In genomic region chr11:68843703-68844312, GRCh38 we compare ENCODE assay signal across 1 cellular context.
TF ChIP-seq lines count a peak whose summit lies in the region.

No MANE protein-coding gene starts in this region.

TF ChIP-seq in GM12878, 131 proteins besides CTCF, POLR2A, EP300 and RAD21 (continued from another document):
- TF ChIP-seq, protein P1, sequence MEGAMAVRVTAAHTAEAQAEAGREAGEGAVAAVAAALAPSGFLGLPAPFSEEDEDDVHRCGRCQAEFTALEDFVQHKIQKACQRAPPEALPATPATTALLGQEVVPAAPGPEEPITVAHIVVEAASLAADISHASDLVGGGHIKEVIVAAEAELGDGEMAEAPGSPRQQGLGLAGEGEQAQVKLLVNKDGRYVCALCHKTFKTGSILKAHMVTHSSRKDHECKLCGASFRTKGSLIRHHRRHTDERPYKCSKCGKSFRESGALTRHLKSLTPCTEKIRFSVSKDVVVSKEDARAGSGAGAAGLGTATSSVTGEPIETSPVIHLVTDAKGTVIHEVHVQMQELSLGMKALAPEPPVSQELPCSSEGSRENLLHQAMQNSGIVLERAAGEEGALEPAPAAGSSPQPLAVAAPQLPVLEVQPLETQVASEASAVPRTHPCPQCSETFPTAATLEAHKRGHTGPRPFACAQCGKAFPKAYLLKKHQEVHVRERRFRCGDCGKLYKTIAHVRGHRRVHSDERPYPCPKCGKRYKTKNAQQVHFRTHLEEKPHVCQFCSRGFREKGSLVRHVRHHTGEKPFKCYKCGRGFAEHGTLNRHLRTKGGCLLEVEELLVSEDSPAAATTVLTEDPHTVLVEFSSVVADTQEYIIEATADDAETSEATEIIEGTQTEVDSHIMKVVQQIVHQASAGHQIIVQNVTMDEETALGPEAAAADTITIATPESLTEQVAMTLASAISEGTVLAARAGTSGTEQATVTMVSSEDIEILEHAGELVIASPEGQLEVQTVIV (IDR thresholded peaks at IDR 0.05; ENCODE audit: borderline replicate concordance, partially characterized antibody): no peak
- TF ChIP-seq GATAD2B (conservative IDR thresholded peaks at IDR 0.05; ENCODE audit: low read depth): peak; percentile 80
- TF ChIP-seq MYC (IDR thresholded peaks at IDR 0.05; ENCODE audit: insufficient read depth, insufficient read length, insufficient replicate concordance, low read length, severe bottlenecking): peak; percentile 81
- no peak for TF ChIP-seq PML (IDR thresholded peaks at IDR 0.05; ENCODE audit: low read length)
- peak; percentile 28; the same call in 1 of the 2 replicates for TF ChIP-seq CREM (IDR thresholded peaks at IDR 0.05; ENCODE audit: low read depth)
- TF ChIP-seq LARP7 (IDR thresholded peaks at IDR 0.05): peak; percentile 81
- peak; percentile 29; the same call in 1 of the 2 replicates for TF ChIP-seq MAX (IDR thresholded peaks at IDR 0.05; ENCODE audit: low read depth, low read length)
- TF ChIP-seq YY1 (IDR thresholded peaks at IDR 0.05; ENCODE audit: low read depth, low read length): peak; percentile 62
- TF ChIP-seq NFIC (IDR thresholded peaks at IDR 0.05; ENCODE audit: low read depth, low read length): no peak
- TF ChIP-seq KLF5 (IDR thresholded peaks at IDR 0.05; ENCODE audit: partially characterized antibody): peak; percentile 63
- no peak for TF ChIP-seq ZSCAN29 (IDR thresholded peaks at IDR 0.05)
- no peak for TF ChIP-seq SRF (IDR thresholded peaks at IDR 0.05; ENCODE audit: low read depth in 2 of 2, low read length in 2 of 2)
- peak; percentile 81 for TF ChIP-seq IKZF1 (conservative IDR thresholded peaks at IDR 0.05)
